Comparison of ENCODE assay signal across 1 cellular context in genomic region chrX:17036172-17036961, GRCh38.
TF ChIP-seq lines count a peak whose summit lies in the region.

No MANE protein-coding gene starts in this region.

TF ChIP-seq in SK-N-SH, 30 proteins besides CTCF, POLR2A, EP300 and RAD21 (continued from another document):
- no peak for TF ChIP-seq FOSL2 (IDR thresholded peaks at IDR 0.05; ENCODE audit: borderline replicate concordance, low read depth)
- TF ChIP-seq POLR2AphosphoS5 (IDR thresholded peaks at IDR 0.05; ENCODE audit: low read depth, low read length): no peak
